17 cellular contexts compared by ENCODE assay signal in the genomic region with DNA sequence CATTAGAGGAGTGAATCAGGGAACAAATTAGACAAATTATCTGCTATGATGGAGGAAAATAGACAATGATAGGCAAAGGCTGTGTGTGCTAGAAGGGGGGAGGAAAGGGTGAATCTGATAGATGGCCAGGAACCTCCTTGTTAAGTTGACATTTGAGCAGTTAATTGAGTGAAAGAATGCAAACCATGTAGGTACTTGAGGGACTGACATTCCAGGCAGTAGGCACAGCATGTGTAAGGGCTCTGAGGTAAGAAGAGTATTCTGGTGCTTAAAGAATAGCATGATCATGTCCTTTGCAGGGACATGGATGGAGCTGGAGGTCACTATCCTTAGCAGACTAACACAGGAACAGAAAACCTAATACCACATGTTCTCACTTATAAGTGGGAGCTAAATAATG. TPM values are rescaled to one million over a fixed set of nuclear protein-coding genes. Genes with fewer than 3 reads are reported as not detected.
DNase-seq lines count a peak whose midpoint lies in the region; ATAC-seq and TF ChIP-seq lines count a peak whose summit lies in the region.
"Had no signal": no experiment of that assay in that cellular context is flagged by ENCODE, and none has a peak within 500 bp of the region (broad histone marks: within the 10 kb centered on the region; RNA-seq: fewer than 3 reads in every experiment).

No MANE protein-coding gene starts in this region.

- no TSS peak for BruUV-seq in Panc1 (replicated peaks; lab: Mats Ljungman, UMichigan)

- in situ Hi-C loops in Panc1 (cut with HindIII; ENCODE audit: low pct_unique_long_range_greater_than_20kb, low sequenced_read_pairs): no loop called here

- CTCF ChIA-PET in Panc1 (lab: Charles Lee): no interaction called here

- H3K9me3 ChIP-seq in right atrium auricular region (no peaks in the 10 kb centered on the region), Panc1 (ENCODE audit: control insufficient read depth, insufficient read depth, low read depth, low read length) (no peaks in the 10 kb centered on the region), upper lobe of left lung (no peaks in the 10 kb centered on the region), tibial artery (no peaks in the 10 kb centered on the region)
- H3K9me3 ChIP-seq: ascending aorta had no signal

- H3K27ac ChIP-seq in right atrium auricular region (peak overlapping the region in 1 of 2 donors; percentile 6), Panc1 (ENCODE audit: low read length) (no peak overlapping the region), upper lobe of left lung (peak overlapping the region in 1 of 4 donors; percentile 32), tibial artery (no peak overlapping the region)
- H3K27ac ChIP-seq: ascending aorta had no signal

- POLR2A ChIA-PET in Panc1 (lab: Charles Lee): no interaction called here

- TF ChIP-seq EP300 in upper lobe of left lung (IDR thresholded peaks at IDR 0.05): no peak

- no peak for TF ChIP-seq POLR2A in upper lobe of left lung (IDR thresholded peaks at IDR 0.05)

- no peak for DNase-seq in Right ventricle myocardium inferior (ENCODE audit: missing footprints)
- no peak for DNase-seq in right atrium auricular region (ENCODE audit: low spot score)
- DNase-seq in Panc1 (ENCODE audit: low read depth, low spot score): no peak
- peak; percentile 46 for DNase-seq in left kidney (ENCODE audit: low read depth, low spot score)
- no peak for DNase-seq in upper lobe of left lung
- no peak for DNase-seq in NCI-H2029 (lab: John Stamatoyannopoulos, UW)
- DNase-seq in tibial artery: no peak
- DNase-seq: activated CD4-positive, alpha-beta T cell treated with anti-CD3 and anti-CD28 coated beads for 4 hours; activated naive CD4-positive, alpha-beta T cell treated with Interleukin-2 at 50 U/mL for 16 hours; CD4-positive, alpha-beta T cell; NCI-H2171; NCI-H82; retina; stimulated activated CD4-positive, alpha-beta T cell treated with anti-CD3 and anti-CD28 coated beads, Interleukin-15, amount 100 ng/mL, for 24 hours; stimulated activated naive CD4-positive, alpha-beta T cell had no signal

- H3K36me3 ChIP-seq in right atrium auricular region (no peaks in the 10 kb centered on the region), Panc1 (ENCODE audit: control insufficient read depth, insufficient read depth, low read length) (no peaks in the 10 kb centered on the region; the same call in 1 of the 2 replicates), upper lobe of left lung (no peaks in the 10 kb centered on the region), tibial artery (no peaks in the 10 kb centered on the region)
- H3K36me3 ChIP-seq: ascending aorta had no signal

- H3K4me3 ChIP-seq in right atrium auricular region (no peak overlapping the region), Panc1 (ENCODE audit: low read depth in 2 of 2, low read length in 2 of 2) (no peak overlapping the region), upper lobe of left lung (no peak overlapping the region), tibial artery (no peak overlapping the region)
- H3K4me3 ChIP-seq: ascending aorta had no signal

- TF ChIP-seq CTCF in right atrium auricular region (IDR thresholded peaks at IDR 0.05): no peak
- no peak for TF ChIP-seq CTCF in Panc1 (IDR thresholded peaks at IDR 0.05)
- TF ChIP-seq CTCF in upper lobe of left lung (IDR thresholded peaks at IDR 0.05): no peak
- no peak for TF ChIP-seq CTCF in tibial artery (IDR thresholded peaks at IDR 0.05)

- ATAC-seq in Right ventricle myocardium inferior: peak; percentile 86
- peak; percentile 68 for ATAC-seq in Panc1
- peak; percentile 34 to 70 for ATAC-seq in upper lobe of left lung (ENCODE audit: low FRiP score in 2 of 2)
- ATAC-seq in GM19455 (IDR thresholded peaks at IDR 0.05; ENCODE audit: unreplicated experiment): no peak

- H3K4me1 ChIP-seq in right atrium auricular region (no peaks in the 10 kb centered on the region), Panc1 (ENCODE audit: control insufficient read depth, insufficient read depth, low read length) (peaks cover 6% of the 10 kb centered on the region; the same call in 1 of the 2 replicates), upper lobe of left lung (peaks cover 0 to 6% (median 3%) of the 10 kb centered on the region in 4 donors), tibial artery (no peaks in the 10 kb centered on the region)
- H3K4me1 ChIP-seq: ascending aorta had no signal

- intact Hi-C loops in Right ventricle myocardium inferior (cut with DNase I) (no loop called here), Panc1 (cut with micrococcal nuclease; ENCODE audit: unreplicated experiment) (no loop called here), tibial artery (cut with DNase I; ENCODE audit: low total_unique reads) (no loop called here)

- H3K27me3 ChIP-seq in right atrium auricular region: no peaks in the 10 kb centered on the region
- no peaks in the 10 kb centered on the region for H3K27me3 ChIP-seq in Panc1 (ENCODE audit: control insufficient read depth, insufficient read depth, low read length)
- no peaks in the 10 kb centered on the region for H3K27me3 ChIP-seq in upper lobe of left lung
- H3K27me3 ChIP-seq in tibial artery: no peaks in the 10 kb centered on the region
- H3K27me3 ChIP-seq: ascending aorta had no signal

RNA-seq across cellular contexts. Expression of a gene that starts 48.6 kb away (rescaled TPM):
- total RNA-seq in Right ventricle myocardium inferior (21.2 TPM), right atrium auricular region (10 to 100 TPM; 18.0 to 23.3 TPM), Panc1 (2021; ENCODE audit: unreplicated experiment) (99.4 TPM), upper lobe of left lung (100 to 1,000 TPM in 2 of 6 donors, 10 to 100 TPM in 4; 58.0 to 159 (median 87.1) TPM)
- 84.1 TPM for polyA plus RNA-seq in Panc1 (2012; ENCODE audit: insufficient read length)
